In genomic region chr2:55311444-55311870, GRCh38 we compare ENCODE assay signal across 8 cellular contexts. TPM values are rescaled to one million over a fixed set of nuclear protein-coding genes. Genes with fewer than 3 reads are reported as not detected.
A peak's percentile ranks its signal among the peaks of the same experiment; 100 is the strongest.
DNase-seq lines count a peak whose midpoint lies in the region; ATAC-seq, FAIRE-seq and TF ChIP-seq lines count a peak whose summit lies in the region.

No MANE protein-coding gene starts in this region.

- no peaks in the 10 kb centered on the region for H3K4me1 ChIP-seq in Peyer's patch

- H3K4me3 Mint-ChIP-seq in activated naive CD8-positive, alpha-beta T cell, result no peak overlapping the region

- H3K4me1 Mint-ChIP-seq in activated naive CD8-positive, alpha-beta T cell (ENCODE audit: low read depth), result peaks cover 15% of the 10 kb centered on the region

- no peak overlapping the region for H3K4me3 ChIP-seq in Peyer's patch

- H3K9me3 Mint-ChIP-seq in activated naive CD8-positive, alpha-beta T cell (ENCODE audit: low read depth), result no peaks in the 10 kb centered on the region

- no peaks in the 10 kb centered on the region for H3K36me3 ChIP-seq in Peyer's patch

- ATAC-seq in GM19467 (IDR thresholded peaks at IDR 0.05; ENCODE audit: unreplicated experiment), result peak; percentile 93
- peak; percentile 95 for ATAC-seq in HG03442 (IDR thresholded peaks at IDR 0.05; ENCODE audit: unreplicated experiment)

- H3K27me3 ChIP-seq in Peyer's patch, result no peaks in the 10 kb centered on the region

- TF ChIP-seq CTCF in Peyer's patch (IDR thresholded peaks at IDR 0.05) (no peak), D721Med (IDR thresholded peaks at IDR 0.05; ENCODE audit: insufficient read depth, missing control alignments) (no peak)

- H3K27ac ChIP-seq in Peyer's patch, result no peak overlapping the region

- FAIRE-seq in D721Med (lab: Jason Lieb, UNC), result no peak

- H3K27ac Mint-ChIP-seq in activated naive CD8-positive, alpha-beta T cell, result peak overlapping the region; percentile 79

- no peak for TF ChIP-seq POLR2A in Peyer's patch (IDR thresholded peaks at IDR 0.05)

- DNase-seq in GM03348 (ENCODE audit: low spot score) (peak; percentile 54), Peyer's patch (no peak), epidermal melanocyte (ENCODE audit: insufficient read length, low spot score) (no peak), D721Med (ENCODE audit: insufficient read length, low spot score) (no peak)
- DNase-seq in stimulated activated CD4-positive, alpha-beta T cell treated with anti-CD3 and anti-CD28 coated beads, Interleukin-4, amount 100 ng/mL, for 1 hour, result peak; percentile 9

- H3K27me3 Mint-ChIP-seq in activated naive CD8-positive, alpha-beta T cell, result no peaks in the 10 kb centered on the region

- peaks cover 17% of the 10 kb centered on the region for H3K36me3 Mint-ChIP-seq in activated naive CD8-positive, alpha-beta T cell

- no peaks in the 10 kb centered on the region for H3K9me3 ChIP-seq in Peyer's patch

RNA-seq across cellular contexts. Expression of gene MTIF2, which starts 42.4 kb away (rescaled TPM):
- 10 to 100 TPM; 31.3 to 46.2 (median 34.6) TPM for total RNA-seq in Peyer's patch

Comparison
In these comparisons a context has a peak if more than half of its experiments do, and no peak if none do; other contexts are left out.
1. DNase-seq: peak in GM03348 (single experiment) and stimulated activated CD4-positive, alpha-beta T cell treated with anti-CD3 and anti-CD28 coated beads, Interleukin-4, amount 100 ng/mL, for 1 hour (single experiment); none in Peyer's patch (0 of 3), epidermal melanocyte (single experiment) and D721Med (single experiment).